ENCODE assay signal across 15 cellular contexts in genomic region chr13:110364081-110364480, GRCh38. TPM values are rescaled to one million over a fixed set of nuclear protein-coding genes. Genes with fewer than 3 reads are reported as not detected.
"Had no signal": no experiment of that assay in that cellular context is flagged by ENCODE, and none has a peak within 500 bp of the region (broad histone marks: within the 10 kb centered on the region; RNA-seq: fewer than 3 reads in every experiment).

No MANE protein-coding gene starts in this region.

- DNase-seq: activated CD4-positive, alpha-beta T cell treated with anti-CD3 and anti-CD28 coated beads, Interleukin-2, amount 10 ng/mL, durations not matched to agents 24 days and 14 days; activated CD4-positive, CD25-positive, alpha-beta regulatory T cell; activated CD8-positive, alpha-beta memory T cell treated with anti-CD3 and anti-CD28 coated beads, Interleukin-2, amount 50 U/mL, for 4 hours; activated CD8-positive, alpha-beta T cell treated with anti-CD3 and anti-CD28 coated beads, Interleukin-2, amount 10 ng/mL, durations not matched to agents 7 days and 5 days; activated gamma-delta T cell; activated T-cell treated with anti-CD3 and anti-CD28 coated beads, Interleukin-2, amount 50 U/mL, for 72 hours; amniotic stem cell; hippocampal formation; ovary; stimulated activated CD4-positive, alpha-beta T cell treated with anti-CD3 and anti-CD28 coated beads, Interleukin-2, amount 100 ng/mL, for 48 hours; stimulated activated naive B cell treated with anti-CD40 and anti-IgM and Interleukin-4, amounts not matched to agents 10 μg/mL and 1 μg/mL and 100 μg/mL, for 72 hours; SW 1271 had no signal

- ATAC-seq: activated CD8-positive, alpha-beta T cell treated with anti-CD3 and anti-CD28 coated beads, Interleukin-2, amount 10 ng/mL, durations not matched to agents 7 days and 5 days; activated T-cell treated with anti-CD3 and anti-CD28 coated beads, Interleukin-2, amount 50 U/mL, for 72 hours; stimulated activated naive B cell treated with anti-CD40 and anti-IgM and Interleukin-4, amounts not matched to agents 10 μg/mL and 1 μg/mL and 100 μg/mL, for 72 hours had no signal

- FAIRE-seq: TTC549 had no signal

- H3K4me3 ChIP-seq: ovary, SJSA1 had no signal

- H3K27ac ChIP-seq: ovary, SJSA1 had no signal

- H3K36me3 ChIP-seq: ovary had no signal

- H3K27me3 ChIP-seq: ovary, SJSA1 had no signal

- H3K9me3 ChIP-seq: ovary, SJSA1 had no signal

RNA-seq across cellular contexts. Expression of gene COL4A2, which starts 57.0 kb away (rescaled TPM):
- total RNA-seq: activated CD4-positive, alpha-beta T cell treated with anti-CD3 and anti-CD28 coated beads, Interleukin-2, amount 10 ng/mL, durations not matched to agents 24 days and 14 days; activated CD8-positive, alpha-beta T cell treated with anti-CD3 and anti-CD28 coated beads, Interleukin-2, amount 10 ng/mL, durations not matched to agents 7 days and 5 days; activated T-cell treated with anti-CD3 and anti-CD28 coated beads, Interleukin-2, amount 50 U/mL, for 72 hours; T-helper 2 cell treated with Interferon-gamma antibody and Interleukin-4, amounts not matched to agents 100 ng/mL and 5 ng/mL, for 36 hours had no signal

RNA-seq across cellular contexts. Expression of gene COL4A1, which starts 57.1 kb away (rescaled TPM):
- total RNA-seq: activated CD4-positive, alpha-beta T cell treated with anti-CD3 and anti-CD28 coated beads, Interleukin-2, amount 10 ng/mL, durations not matched to agents 24 days and 14 days; activated CD8-positive, alpha-beta T cell treated with anti-CD3 and anti-CD28 coated beads, Interleukin-2, amount 10 ng/mL, durations not matched to agents 7 days and 5 days; T-helper 2 cell treated with Interferon-gamma antibody and Interleukin-4, amounts not matched to agents 100 ng/mL and 5 ng/mL, for 36 hours had no signal
